In genomic region chr7:30202671-30203070, GRCh38 we compare ENCODE assay signal across 18 cellular contexts.
DNase-seq lines count a peak whose midpoint lies in the region; ATAC-seq and TF ChIP-seq lines count a peak whose summit lies in the region.
"Had no signal": no experiment of that assay in that cellular context is flagged by ENCODE, and none has a peak within 500 bp of the region (broad histone marks: within the 10 kb centered on the region; RNA-seq: fewer than 3 reads in every experiment).

No MANE protein-coding gene starts in this region.

- no peak overlapping the region for H3K27ac ChIP-seq in OCI-LY7 (ENCODE audit: low read depth, low read length, poor library complexity, severe bottlenecking)
- H3K27ac ChIP-seq: 22Rv1, BLaER1, HL-60 had no signal

- H3K27ac Mint-ChIP-seq in nephron, result peak overlapping the region in 2 of 3 experiments; percentile 7 to 20
- H3K27ac Mint-ChIP-seq: HFFc6 had no signal

- H3K4me3 Mint-ChIP-seq in nephron, result no peak overlapping the region
- H3K4me3 Mint-ChIP-seq: CD8-positive, alpha-beta memory T cell; HFFc6 had no signal

- no peaks in the 10 kb centered on the region for H3K9me2 ChIP-seq in OCI-LY7 (ENCODE audit: insufficient read depth, low read length)

- intact Hi-C loops in OCI-LY7 (cut with micrococcal nuclease; ENCODE audit: unreplicated experiment), result no loop called here

- no peaks in the 10 kb centered on the region for H3K36me3 ChIP-seq in OCI-LY7 (ENCODE audit: insufficient read depth, low read length)
- H3K36me3 ChIP-seq: BLaER1 had no signal

- H3K4me2 ChIP-seq in OCI-LY7 (ENCODE audit: low read length), result no peak overlapping the region
- H3K4me2 ChIP-seq: BLaER1 had no signal

- POLR2A ChIA-PET in OCI-LY7 (lab: Charles Lee), result interaction anchor here (1.0 to 1.3 kb wide), 3 partner anchors 13 to 23 kb away, joined by 3 to 4 read pairs (median 4); no protein-coding TSS in a partner anchor

- H3K9me3 Mint-ChIP-seq in nephron, result no peaks in the 10 kb centered on the region
- H3K9me3 Mint-ChIP-seq: CD8-positive, alpha-beta memory T cell had no signal

- no peaks in the 10 kb centered on the region for H3K36me3 Mint-ChIP-seq in nephron (ENCODE audit: low read depth)

- no peaks in the 10 kb centered on the region for H3K27me3 Mint-ChIP-seq in nephron (ENCODE audit: low read depth)
- H3K27me3 Mint-ChIP-seq: CD8-positive, alpha-beta memory T cell had no signal

- TF ChIP-seq CTCF in OCI-LY7 (conservative IDR thresholded peaks at IDR 0.05; ENCODE audit: low read length), result no peak
- no peak for TF ChIP-seq CTCF in nephron (IDR thresholded peaks at IDR 0.05; ENCODE audit: unreplicated experiment in 3 of 3)
- no peak for TF ChIP-seq CTCF in foreskin fibroblast (IDR thresholded peaks at IDR 0.05; ENCODE audit: low read depth, low read length)

- CTCF ChIA-PET in OCI-LY7 (lab: Charles Lee; ENCODE audit: unreplicated experiment), result no interaction called here

- in situ Hi-C loops in G401 (cut with HindIII; ENCODE audit: low sequenced_read_pairs), result no loop called here
- in situ Hi-C loops in ACHN (cut with HindIII; ENCODE audit: low pct_ligation_motif_present, low pct_unique_long_range_greater_than_20kb, low sequenced_read_pairs), result no loop called here

- ATAC-seq in HG03196 (IDR thresholded peaks at IDR 0.05; ENCODE audit: unreplicated experiment), result no peak

- peaks cover 19% of the 10 kb centered on the region for H3K4me1 ChIP-seq in OCI-LY7 (ENCODE audit: insufficient read depth, low read length, poor library complexity, severe bottlenecking)
- H3K4me1 ChIP-seq: Caco-2 had no signal

- H3K4me1 Mint-ChIP-seq in nephron, result peaks cover 8% of the 10 kb centered on the region
- H3K4me1 Mint-ChIP-seq: CD8-positive, alpha-beta memory T cell had no signal

- no TSS peak for BruUV-seq in OCI-LY7 (replicated peaks; lab: Mats Ljungman, UMichigan)

- H3K4me3 ChIP-seq in OCI-LY7 (ENCODE audit: low read depth, low read length, poor library complexity, severe bottlenecking) (no peak overlapping the region), foreskin fibroblast (ENCODE audit: low read depth in 1 of 2, low read length in 2 of 2) (no peak overlapping the region)
- H3K4me3 ChIP-seq: BLaER1, GM12878 had no signal

- peak; percentile 76 for DNase-seq in G401 (ENCODE audit: low spot score)
- DNase-seq in OCI-LY7 (ENCODE audit: low spot score), result no peak
- peak; percentile 51 for DNase-seq in cerebellum (ENCODE audit: low spot score)
- no peak for DNase-seq in ACHN
- DNase-seq in foreskin fibroblast, result no peak
- no peak for DNase-seq in HUDEP-2 (lab: John Stamatoyannopoulos, UW; ENCODE audit: unreplicated experiment in 76 of 76)
- DNase-seq: AML-193; Caco-2; CD8-positive, alpha-beta memory T cell; DMS53; HCEC 1CT; HFFc6 had no signal

- peak overlapping the region; percentile 87; the same call in 1 of the 2 replicates for H2AFZ ChIP-seq in OCI-LY7 (ENCODE audit: low read length)

- H3K79me2 ChIP-seq in OCI-LY7 (ENCODE audit: insufficient read depth, low read depth, low read length), result no peaks in the 10 kb centered on the region

- H3K9me3 ChIP-seq in OCI-LY7 (ENCODE audit: low read length), result no peaks in the 10 kb centered on the region; the same call in 1 of the 2 replicates

- no peaks in the 10 kb centered on the region for H4K20me1 ChIP-seq in OCI-LY7 (ENCODE audit: insufficient read depth, low read length)
- H4K20me1 ChIP-seq: BLaER1 had no signal

Comparison
In these comparisons a context has a peak if more than half of its experiments do, and no peak if none do; other contexts are left out.
1. DNase-seq: peak in G401 (single experiment) and cerebellum (single experiment); none in OCI-LY7 (single experiment), ACHN (single experiment), foreskin fibroblast (0 of 2) and HUDEP-2 (0 of 76).